8 cellular contexts compared by ENCODE assay signal in genomic region chr7:149310113-149310836, GRCh38. TPM values are rescaled to one million over a fixed set of nuclear protein-coding genes. Genes with fewer than 3 reads are reported as not detected.
DNase-seq lines count a peak whose midpoint lies in the region; ATAC-seq and TF ChIP-seq lines count a peak whose summit lies in the region.

No MANE protein-coding gene starts in this region.

- no peak for TF ChIP-seq POLR2A in erythroblast (IDR thresholded peaks at IDR 0.05; ENCODE audit: low read length)

- H2AFZ ChIP-seq in neural cell (ENCODE audit: low read depth, low read length) = no peak overlapping the region

- H3F3A ChIP-seq in neural cell (ENCODE audit: insufficient read depth, low read length, poor library complexity, severe bottlenecking) = no peaks in the 10 kb centered on the region

- no peak for TF ChIP-seq RAD21 in neural cell (conservative IDR thresholded peaks at IDR 0.05)

- H4K20me1 ChIP-seq in neural cell (ENCODE audit: insufficient read depth) = no peaks in the 10 kb centered on the region

- no peak for TF ChIP-seq EP300 in neural cell (conservative IDR thresholded peaks at IDR 0.05; ENCODE audit: poor library complexity, severe bottlenecking)

- no peak overlapping the region for H3K27ac ChIP-seq in neural cell (ENCODE audit: low read length)

- H3K9me3 ChIP-seq in neural cell (ENCODE audit: low read length) = no peaks in the 10 kb centered on the region

- H3K4me3 ChIP-seq in GM12864 (ENCODE audit: low read depth, low read length) (no peak overlapping the region), neural cell (ENCODE audit: low read length) (no peak overlapping the region)

- no peak for ATAC-seq in HG03354 (IDR thresholded peaks at IDR 0.05; ENCODE audit: poor library complexity, severe bottlenecking, unreplicated experiment)

- TF ChIP-seq CTCF in GM12864 (IDR thresholded peaks at IDR 0.05; ENCODE audit: low read depth, low read length, missing control alignments) = peak; percentile 69
- peak; percentile 36 for TF ChIP-seq CTCF in neural cell (IDR thresholded peaks at IDR 0.05; ENCODE audit: poor library complexity, severe bottlenecking)

- no peak overlapping the region for H3K9ac ChIP-seq in neural cell (ENCODE audit: low read length)

- H3K4me2 ChIP-seq in neural cell (ENCODE audit: low read length) = no peak overlapping the region

- H3K79me2 ChIP-seq in neural cell (replicated peaks; ENCODE audit: insufficient read depth, low read length) = no peaks in the 10 kb centered on the region

- H3K9me2 ChIP-seq in neural cell (ENCODE audit: insufficient read depth, low read length) = no peaks in the 10 kb centered on the region

- H3K27me3 ChIP-seq in neural cell (ENCODE audit: insufficient read depth, low read depth, low read length) = no peaks in the 10 kb centered on the region

- DNase-seq in A172 (ENCODE audit: low spot score) (peak; percentile 81), GM12864 (ENCODE audit: low read depth) (peak; percentile 19), HT1080 (ENCODE audit: low read depth) (peak; percentile 96), RPMI8226 (peak; percentile 71), erythroblast (lab: John Stamatoyannopoulos, UW) (peak; percentile 62 to 65), Ammon's horn (ENCODE audit: low spot score) (no peak)

- no peaks in the 10 kb centered on the region for H3K36me3 ChIP-seq in neural cell (ENCODE audit: insufficient read depth, low read length)

TF ChIP-seq in neural cell, 6 proteins besides CTCF, POLR2A, EP300 and RAD21:
- no peak for TF ChIP-seq SMC3 (conservative IDR thresholded peaks at IDR 0.05; ENCODE audit: poor library complexity)
- TF ChIP-seq, protein P1, sequence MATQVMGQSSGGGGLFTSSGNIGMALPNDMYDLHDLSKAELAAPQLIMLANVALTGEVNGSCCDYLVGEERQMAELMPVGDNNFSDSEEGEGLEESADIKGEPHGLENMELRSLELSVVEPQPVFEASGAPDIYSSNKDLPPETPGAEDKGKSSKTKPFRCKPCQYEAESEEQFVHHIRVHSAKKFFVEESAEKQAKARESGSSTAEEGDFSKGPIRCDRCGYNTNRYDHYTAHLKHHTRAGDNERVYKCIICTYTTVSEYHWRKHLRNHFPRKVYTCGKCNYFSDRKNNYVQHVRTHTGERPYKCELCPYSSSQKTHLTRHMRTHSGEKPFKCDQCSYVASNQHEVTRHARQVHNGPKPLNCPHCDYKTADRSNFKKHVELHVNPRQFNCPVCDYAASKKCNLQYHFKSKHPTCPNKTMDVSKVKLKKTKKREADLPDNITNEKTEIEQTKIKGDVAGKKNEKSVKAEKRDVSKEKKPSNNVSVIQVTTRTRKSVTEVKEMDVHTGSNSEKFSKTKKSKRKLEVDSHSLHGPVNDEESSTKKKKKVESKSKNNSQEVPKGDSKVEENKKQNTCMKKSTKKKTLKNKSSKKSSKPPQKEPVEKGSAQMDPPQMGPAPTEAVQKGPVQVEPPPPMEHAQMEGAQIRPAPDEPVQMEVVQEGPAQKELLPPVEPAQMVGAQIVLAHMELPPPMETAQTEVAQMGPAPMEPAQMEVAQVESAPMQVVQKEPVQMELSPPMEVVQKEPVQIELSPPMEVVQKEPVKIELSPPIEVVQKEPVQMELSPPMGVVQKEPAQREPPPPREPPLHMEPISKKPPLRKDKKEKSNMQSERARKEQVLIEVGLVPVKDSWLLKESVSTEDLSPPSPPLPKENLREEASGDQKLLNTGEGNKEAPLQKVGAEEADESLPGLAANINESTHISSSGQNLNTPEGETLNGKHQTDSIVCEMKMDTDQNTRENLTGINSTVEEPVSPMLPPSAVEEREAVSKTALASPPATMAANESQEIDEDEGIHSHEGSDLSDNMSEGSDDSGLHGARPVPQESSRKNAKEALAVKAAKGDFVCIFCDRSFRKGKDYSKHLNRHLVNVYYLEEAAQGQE (IDR thresholded peaks at IDR 0.05; ENCODE audit: borderline replicate concordance) = no peak
- no peak for TF ChIP-seq MXI1 (conservative IDR thresholded peaks at IDR 0.05; ENCODE audit: poor library complexity, severe bottlenecking)
- no peak for TF ChIP-seq EZH2 (IDR thresholded peaks at IDR 0.05; ENCODE audit: borderline replicate concordance, insufficient read depth, low read length, poor library complexity, severe bottlenecking)
- TF ChIP-seq POLR2AphosphoS5 (IDR thresholded peaks at IDR 0.05) = no peak
- TF ChIP-seq TAF1 (IDR thresholded peaks at IDR 0.05; ENCODE audit: low read depth) = no peak

RNA-seq across cellular contexts. Expression of gene ZNF783, which starts 48.3 kb away (rescaled TPM):
- total RNA-seq in A172 (2014; rRNA removed; shearing (Covaris generic)) = 2.0 and 3.7 TPM in 2 replicates
- 5.2 and 6.9 TPM in 2 replicates for total RNA-seq in HT1080 (2014; rRNA removed; shearing (Covaris generic))
- 3.4 and 3.5 TPM in 2 replicates for polyA plus RNA-seq in HT1080 (2015; cell fraction: cytosol; rRNA removed)
- polyA plus RNA-seq in HT1080 (2015; cell fraction: nucleus; rRNA removed) = 46.2 and 50.9 TPM in 2 replicates
- polyA plus RNA-seq in neural cell = 23.9 and 28.6 TPM in 2 replicates
- polyA minus RNA-seq in neural cell = 18.0 and 18.5 TPM in 2 replicates
